Comparison of ENCODE assay signal across 31 cellular contexts in the genomic region with DNA sequence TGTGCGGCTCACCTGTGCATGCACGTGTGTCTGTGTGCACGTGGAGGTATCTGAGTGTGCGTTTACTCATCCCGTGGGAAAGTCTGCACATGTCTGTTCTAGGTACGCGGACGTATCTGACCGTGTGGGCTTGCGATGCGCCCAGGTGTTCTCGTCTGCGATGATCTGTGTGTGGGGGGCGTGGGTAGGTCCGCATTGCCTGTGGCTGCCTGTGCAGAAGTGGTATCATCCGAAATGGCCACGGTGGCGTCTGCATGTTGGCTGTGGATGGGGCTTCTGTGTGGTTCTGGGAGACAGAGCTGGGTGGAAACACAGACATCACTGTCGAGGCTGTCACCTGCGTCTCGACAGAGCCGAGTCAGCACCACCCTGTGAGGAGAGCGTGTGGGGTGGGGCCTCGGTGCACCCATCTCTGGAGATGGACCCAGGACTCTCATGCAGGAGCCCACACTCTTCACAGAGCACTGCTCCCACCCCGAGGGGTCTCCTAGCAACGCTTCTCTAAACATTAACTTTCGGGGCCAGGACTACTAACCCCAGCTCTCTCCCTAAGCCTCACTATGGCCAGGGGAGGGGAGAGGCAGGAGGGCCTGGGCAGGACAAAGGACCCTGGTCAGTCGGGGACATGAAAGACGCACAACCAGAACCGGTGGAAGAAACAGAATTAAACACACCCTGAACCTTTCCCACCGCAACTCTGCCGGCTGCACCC. TPM values are rescaled to one million over a fixed set of nuclear protein-coding genes. Genes with fewer than 3 reads are reported as not detected.
"Had no signal": no experiment of that assay in that cellular context is flagged by ENCODE, and none has a peak within 500 bp of the region (broad histone marks: within the 10 kb centered on the region; RNA-seq: fewer than 3 reads in every experiment).

No MANE protein-coding gene starts in this region.

- H3K4me3 Mint-ChIP-seq: activated CD4-positive, alpha-beta memory T cell treated with anti-CD3 and anti-CD28 coated beads, Interleukin-2, amount 10 ng/mL, durations not matched to agents 7 days and 5 days; activated CD4-positive, alpha-beta T cell treated with anti-CD3 and anti-CD28 coated beads, Interleukin-2, amount 10 ng/mL, durations not matched to agents 24 days and 14 days; activated CD8-positive, alpha-beta memory T cell treated with anti-CD3 and anti-CD28 coated beads, Interleukin-2, amount 10 ng/mL, durations not matched to agents 7 days and 5 days; activated naive CD4-positive, alpha-beta T cell treated with anti-CD3 and anti-CD28 coated beads, Interleukin-2, amount 50 U/mL, for 24 hours; activated naive CD8-positive, alpha-beta T cell treated with anti-CD3 and anti-CD28 coated beads, Interleukin-2, amount 50 U/mL, for 24 hours; mesothelial cell of epicardium; naive B cell; neural crest cell; stimulated activated effector memory CD8-positive, alpha-beta T cell treated with anti-CD3 and anti-CD28 coated beads, Interleukin-12 subunit alpha, Interleukin-12 subunit beta, amount 100 ng/mL, for 72 hours; stimulated activated naive CD8-positive, alpha-beta T cell treated with anti-CD3 and anti-CD28 coated beads, Interleukin-15, Interleukin-2, amounts not matched to agents 100 ng/mL and 50 ng/mL, for 24 hours; T-helper 1 cell treated with Interleukin-12 subunit alpha and Interleukin-12 subunit beta and Interleukin-4 antibody, amounts not matched to agents 30 μg/mL and 1 μg/mL, for 36 hours had no signal

- H3K27ac Mint-ChIP-seq: activated CD4-positive, alpha-beta memory T cell treated with anti-CD3 and anti-CD28 coated beads, Interleukin-2, amount 10 ng/mL, durations not matched to agents 7 days and 5 days; activated CD4-positive, alpha-beta T cell treated with anti-CD3 and anti-CD28 coated beads, Interleukin-2, amount 10 ng/mL, durations not matched to agents 24 days and 14 days; activated CD8-positive, alpha-beta memory T cell treated with anti-CD3 and anti-CD28 coated beads, Interleukin-2, amount 10 ng/mL, durations not matched to agents 7 days and 5 days; activated naive CD4-positive, alpha-beta T cell treated with anti-CD3 and anti-CD28 coated beads, Interleukin-2, amount 50 U/mL, for 24 hours; activated naive CD8-positive, alpha-beta T cell treated with anti-CD3 and anti-CD28 coated beads, Interleukin-2, amount 50 U/mL, for 24 hours; activated T-helper 2 cell treated with anti-CD3 and anti-CD28 coated beads, Interferon-gamma antibody, Interleukin-2, Interleukin-4, amounts not matched to agents 10 μg/mL and 5 μg/mL and 100 μg/mL, durations not matched to agents 14 hours and 24 hours and 36 hours; mesothelial cell of epicardium; naive B cell; stimulated activated effector memory CD8-positive, alpha-beta T cell treated with anti-CD3 and anti-CD28 coated beads, Interleukin-12 subunit alpha, Interleukin-12 subunit beta, amount 100 ng/mL, for 72 hours; stimulated activated naive CD8-positive, alpha-beta T cell treated with anti-CD3 and anti-CD28 coated beads, Interleukin-15, Interleukin-2, amounts not matched to agents 100 ng/mL and 50 ng/mL, for 24 hours; T-helper 1 cell treated with Interleukin-12 subunit alpha and Interleukin-12 subunit beta and Interleukin-4 antibody, amounts not matched to agents 30 μg/mL and 1 μg/mL, for 36 hours had no signal

- H3K9me3 Mint-ChIP-seq: activated naive CD4-positive, alpha-beta T cell treated with anti-CD3 and anti-CD28 coated beads, Interleukin-2, amount 50 U/mL, for 24 hours; activated naive CD8-positive, alpha-beta T cell treated with anti-CD3 and anti-CD28 coated beads, Interleukin-2, amount 50 U/mL, for 24 hours; mesothelial cell of epicardium; naive B cell; neural crest cell; stimulated activated effector memory CD8-positive, alpha-beta T cell treated with anti-CD3 and anti-CD28 coated beads, Interleukin-12 subunit alpha, Interleukin-12 subunit beta, amount 100 ng/mL, for 72 hours; stimulated activated naive CD8-positive, alpha-beta T cell treated with anti-CD3 and anti-CD28 coated beads, Interleukin-15, Interleukin-2, amounts not matched to agents 100 ng/mL and 50 ng/mL, for 24 hours; T-helper 1 cell treated with Interleukin-12 subunit alpha and Interleukin-12 subunit beta and Interleukin-4 antibody, amounts not matched to agents 30 μg/mL and 1 μg/mL, for 36 hours had no signal

- H3K9me3 ChIP-seq: upper lobe of left lung had no signal

- H2AFZ ChIP-seq: hepatocyte had no signal

- H3K4me3 ChIP-seq: hepatocyte, skin epidermis, upper lobe of left lung had no signal

- H3K36me3 ChIP-seq: upper lobe of left lung, WERI-Rb-1 had no signal

- H3K27me3 ChIP-seq: hepatocyte, upper lobe of left lung had no signal

- FAIRE-seq: colon, frontal cortex, kidney had no signal

- H3K79me2 ChIP-seq: hepatocyte had no signal

- H3K27ac ChIP-seq: epithelial cell of prostate, hepatocyte, WERI-Rb-1 had no signal

- H3K4me2 ChIP-seq: hepatocyte had no signal

- ATAC-seq: activated CD8-positive, alpha-beta memory T cell treated with anti-CD3 and anti-CD28 coated beads, Interleukin-2, amount 10 ng/mL, durations not matched to agents 7 days and 5 days; activated naive CD8-positive, alpha-beta T cell treated with anti-CD3 and anti-CD28 coated beads, Interleukin-2, amount 50 U/mL, for 24 hours; left colon; sciatic nerve; stimulated activated effector memory CD8-positive, alpha-beta T cell treated with anti-CD3 and anti-CD28 coated beads, Interleukin-12 subunit alpha, Interleukin-12 subunit beta, amount 100 ng/mL, for 72 hours had no signal

- DNase-seq: activated CD4-positive, alpha-beta memory T cell treated with anti-CD3 and anti-CD28 coated beads, Interleukin-2, amount 10 ng/mL, durations not matched to agents 7 days and 5 days; activated CD4-positive, alpha-beta T cell treated with anti-CD3 and anti-CD28 coated beads, Interleukin-2, amount 10 ng/mL, durations not matched to agents 24 days and 14 days; activated CD4-positive, CD25-positive, alpha-beta regulatory T cell treated with anti-CD3 and anti-CD28 coated beads, Interleukin-2, amount 50 U/mL, for 72 hours; activated CD8-positive, alpha-beta memory T cell treated with anti-CD3 and anti-CD28 coated beads, Interleukin-2, amount 10 ng/mL, durations not matched to agents 7 days and 5 days; activated naive CD8-positive, alpha-beta T cell treated with anti-CD3 and anti-CD28 coated beads, Interleukin-2, amount 50 U/mL, for 24 hours; activated T-cell treated with anti-CD3 and anti-CD28 coated beads, Interleukin-2, amount 50 U/mL, for 48 hours; dermis blood vessel endothelial cell; effector CD4-positive, alpha-beta T cell; kidney; left colon; naive B cell; stimulated activated CD4-positive, alpha-beta T cell treated with anti-CD3 and anti-CD28 coated beads, Interleukin-12 subunit alpha, Interleukin-12 subunit beta, amount 100 ng/mL, for 4 hours; stimulated activated CD4-positive, alpha-beta T cell treated with anti-CD3 and anti-CD28 coated beads, Interleukin-4, amount 100 ng/mL, for 24 hours; SW 1271; T1000; WERI-Rb-1 had no signal

- H3K36me3 Mint-ChIP-seq: activated naive CD4-positive, alpha-beta T cell treated with anti-CD3 and anti-CD28 coated beads, Interleukin-2, amount 50 U/mL, for 24 hours; mesothelial cell of epicardium; naive B cell had no signal

RNA-seq across cellular contexts. Expression of gene DPEP1, which starts 8.4 kb away (rescaled TPM):
- total RNA-seq: activated CD4-positive, alpha-beta memory T cell treated with anti-CD3 and anti-CD28 coated beads, Interleukin-2, amount 10 ng/mL, durations not matched to agents 7 days and 5 days; activated CD4-positive, alpha-beta T cell treated with anti-CD3 and anti-CD28 coated beads, Interleukin-2, amount 10 ng/mL, durations not matched to agents 24 days and 14 days; activated CD8-positive, alpha-beta memory T cell treated with anti-CD3 and anti-CD28 coated beads, Interleukin-2, amount 10 ng/mL, durations not matched to agents 7 days and 5 days; activated T-helper 2 cell treated with anti-CD3 and anti-CD28 coated beads, Interferon-gamma antibody, Interleukin-2, Interleukin-4, amounts not matched to agents 10 μg/mL and 5 μg/mL and 100 μg/mL, durations not matched to agents 14 hours and 24 hours and 36 hours; sciatic nerve had no signal

RNA-seq across cellular contexts. Expression of gene CPNE7, which starts 46.3 kb away (rescaled TPM):
- total RNA-seq: sciatic nerve, subcutaneous adipose tissue had no signal
